ENCODE assay signal across 1 cellular context in the genomic region with DNA sequence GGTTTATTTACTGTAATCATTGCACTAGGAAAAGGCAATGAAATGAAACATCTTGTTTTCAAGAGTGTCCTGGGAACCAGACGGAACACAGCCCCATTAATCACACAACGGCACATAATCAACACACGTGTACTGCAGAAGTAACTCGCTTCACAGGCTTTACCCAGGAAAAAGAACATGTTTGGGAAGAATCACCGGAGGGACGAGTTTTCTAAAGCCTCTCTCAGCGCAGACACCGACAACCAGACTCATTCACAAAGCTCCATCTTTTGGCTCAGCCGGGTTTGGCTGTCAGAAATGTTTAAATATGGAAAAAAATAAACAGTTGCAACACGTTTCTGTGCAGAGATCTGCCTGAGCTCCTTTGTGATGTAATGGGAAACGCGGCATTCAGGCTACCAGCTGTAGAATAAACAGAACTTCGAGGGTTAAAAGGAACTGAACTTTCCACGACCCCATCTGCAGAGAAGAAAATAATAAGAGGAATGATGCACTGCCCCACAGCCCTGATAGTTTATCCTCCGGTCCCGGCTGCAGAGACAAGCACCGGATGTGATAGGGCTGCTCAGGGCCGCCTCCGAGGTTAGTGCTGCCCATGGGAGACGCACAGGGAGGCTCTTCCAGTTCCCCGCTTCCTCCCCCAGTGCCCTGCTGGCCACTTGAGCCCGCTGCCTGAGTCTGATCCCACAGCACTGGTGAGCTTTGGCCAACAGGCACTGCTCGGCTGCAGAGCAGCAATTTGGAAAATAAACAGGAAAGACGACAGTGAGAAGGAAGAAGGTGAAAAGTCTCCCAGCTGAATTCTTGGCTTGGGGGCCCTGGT.
TF ChIP-seq lines count a peak whose summit lies in the region.

No MANE protein-coding gene starts in this region.

TF ChIP-seq in SK-N-SH treated with all-trans-retinoic acid at 6 μM for 48 hours, 23 proteins besides CTCF, POLR2A, EP300 and RAD21 (continued from another document):
- TF ChIP-seq, protein P1, sequence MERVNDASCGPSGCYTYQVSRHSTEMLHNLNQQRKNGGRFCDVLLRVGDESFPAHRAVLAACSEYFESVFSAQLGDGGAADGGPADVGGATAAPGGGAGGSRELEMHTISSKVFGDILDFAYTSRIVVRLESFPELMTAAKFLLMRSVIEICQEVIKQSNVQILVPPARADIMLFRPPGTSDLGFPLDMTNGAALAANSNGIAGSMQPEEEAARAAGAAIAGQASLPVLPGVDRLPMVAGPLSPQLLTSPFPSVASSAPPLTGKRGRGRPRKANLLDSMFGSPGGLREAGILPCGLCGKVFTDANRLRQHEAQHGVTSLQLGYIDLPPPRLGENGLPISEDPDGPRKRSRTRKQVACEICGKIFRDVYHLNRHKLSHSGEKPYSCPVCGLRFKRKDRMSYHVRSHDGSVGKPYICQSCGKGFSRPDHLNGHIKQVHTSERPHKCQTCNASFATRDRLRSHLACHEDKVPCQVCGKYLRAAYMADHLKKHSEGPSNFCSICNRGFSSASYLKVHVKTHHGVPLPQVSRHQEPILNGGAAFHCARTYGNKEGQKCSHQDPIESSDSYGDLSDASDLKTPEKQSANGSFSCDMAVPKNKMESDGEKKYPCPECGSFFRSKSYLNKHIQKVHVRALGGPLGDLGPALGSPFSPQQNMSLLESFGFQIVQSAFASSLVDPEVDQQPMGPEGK (CRISPR knock-in tag; IDR thresholded peaks at IDR 0.05; ENCODE audit: borderline replicate concordance): peak; percentile 54; the same call in 1 of the 2 replicates
- TF ChIP-seq ZFP30 (CRISPR knock-in tag; IDR thresholded peaks at IDR 0.05) (no peak), ESRRG (CRISPR knock-in tag; IDR thresholded peaks at IDR 0.05) (no peak), TCF4 (CRISPR knock-in tag; IDR thresholded peaks at IDR 0.05; ENCODE audit: borderline replicate concordance) (0 out of 2 replicates have a peak, but pooled peaks have one; percentile 66), SNAI2 (CRISPR knock-in tag; IDR thresholded peaks at IDR 0.05) (peak; percentile 72; the same call in 1 of the 2 replicates), GLIS3 (CRISPR knock-in tag; IDR thresholded peaks at IDR 0.05) (peak; percentile 5; the same call in 1 of the 2 replicates), CSDC2 (CRISPR knock-in tag; IDR thresholded peaks at IDR 0.05) (peak; percentile 49), ZNF70 (CRISPR knock-in tag; IDR thresholded peaks at IDR 0.05) (peak; percentile 75), ZNF565 (CRISPR knock-in tag; conservative IDR thresholded peaks at IDR 0.05; ENCODE audit: low read depth) (peak; percentile 84)
- TF ChIP-seq, protein P2, sequence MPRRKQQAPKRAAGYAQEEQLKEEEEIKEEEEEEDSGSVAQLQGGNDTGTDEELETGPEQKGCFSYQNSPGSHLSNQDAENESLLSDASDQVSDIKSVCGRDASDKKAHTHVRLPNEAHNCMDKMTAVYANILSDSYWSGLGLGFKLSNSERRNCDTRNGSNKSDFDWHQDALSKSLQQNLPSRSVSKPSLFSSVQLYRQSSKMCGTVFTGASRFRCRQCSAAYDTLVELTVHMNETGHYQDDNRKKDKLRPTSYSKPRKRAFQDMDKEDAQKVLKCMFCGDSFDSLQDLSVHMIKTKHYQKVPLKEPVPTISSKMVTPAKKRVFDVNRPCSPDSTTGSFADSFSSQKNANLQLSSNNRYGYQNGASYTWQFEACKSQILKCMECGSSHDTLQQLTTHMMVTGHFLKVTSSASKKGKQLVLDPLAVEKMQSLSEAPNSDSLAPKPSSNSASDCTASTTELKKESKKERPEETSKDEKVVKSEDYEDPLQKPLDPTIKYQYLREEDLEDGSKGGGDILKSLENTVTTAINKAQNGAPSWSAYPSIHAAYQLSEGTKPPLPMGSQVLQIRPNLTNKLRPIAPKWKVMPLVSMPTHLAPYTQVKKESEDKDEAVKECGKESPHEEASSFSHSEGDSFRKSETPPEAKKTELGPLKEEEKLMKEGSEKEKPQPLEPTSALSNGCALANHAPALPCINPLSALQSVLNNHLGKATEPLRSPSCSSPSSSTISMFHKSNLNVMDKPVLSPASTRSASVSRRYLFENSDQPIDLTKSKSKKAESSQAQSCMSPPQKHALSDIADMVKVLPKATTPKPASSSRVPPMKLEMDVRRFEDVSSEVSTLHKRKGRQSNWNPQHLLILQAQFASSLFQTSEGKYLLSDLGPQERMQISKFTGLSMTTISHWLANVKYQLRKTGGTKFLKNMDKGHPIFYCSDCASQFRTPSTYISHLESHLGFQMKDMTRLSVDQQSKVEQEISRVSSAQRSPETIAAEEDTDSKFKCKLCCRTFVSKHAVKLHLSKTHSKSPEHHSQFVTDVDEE (CRISPR knock-in tag; IDR thresholded peaks at IDR 0.05): peak; percentile 70
- TF ChIP-seq, protein P3, sequence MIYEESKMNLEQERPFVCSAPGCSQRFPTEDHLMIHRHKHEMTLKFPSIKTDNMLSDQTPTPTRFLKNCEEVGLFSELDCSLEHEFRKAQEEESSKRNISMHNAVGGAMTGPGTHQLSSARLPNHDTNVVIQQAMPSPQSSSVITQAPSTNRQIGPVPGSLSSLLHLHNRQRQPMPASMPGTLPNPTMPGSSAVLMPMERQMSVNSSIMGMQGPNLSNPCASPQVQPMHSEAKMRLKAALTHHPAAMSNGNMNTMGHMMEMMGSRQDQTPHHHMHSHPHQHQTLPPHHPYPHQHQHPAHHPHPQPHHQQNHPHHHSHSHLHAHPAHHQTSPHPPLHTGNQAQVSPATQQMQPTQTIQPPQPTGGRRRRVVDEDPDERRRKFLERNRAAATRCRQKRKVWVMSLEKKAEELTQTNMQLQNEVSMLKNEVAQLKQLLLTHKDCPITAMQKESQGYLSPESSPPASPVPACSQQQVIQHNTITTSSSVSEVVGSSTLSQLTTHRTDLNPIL (CRISPR knock-in tag; IDR thresholded peaks at IDR 0.05; ENCODE audit: low read depth): no peak; the same call in 1 of the 2 replicates
TF ChIP-seq in SK-N-SH treated with all-trans-retinoic acid at 6 μM for 48 hours: peak in this region for 15.
